Comparison of ENCODE assay signal across 3 cellular contexts in the genomic region with DNA sequence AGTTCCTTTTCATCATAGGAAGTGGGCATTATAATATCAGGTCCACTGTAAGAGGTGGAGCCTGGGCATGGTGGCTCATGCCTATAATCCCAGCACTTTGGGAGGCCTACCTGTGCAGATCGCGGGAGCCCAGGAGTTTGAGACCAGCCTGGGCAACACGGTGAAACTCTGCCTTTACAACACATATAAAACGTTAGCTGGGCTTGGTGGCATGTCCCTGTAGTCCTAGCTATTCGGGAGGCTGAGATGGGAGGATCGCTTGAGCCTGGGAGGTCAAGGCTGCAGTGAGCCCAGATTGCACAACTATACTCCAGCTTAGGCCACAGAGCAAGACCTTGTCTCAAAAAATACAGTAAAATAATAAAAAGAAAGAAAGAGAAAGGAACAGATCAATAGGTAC. TPM values are rescaled to one million over a fixed set of nuclear protein-coding genes. Genes with fewer than 3 reads are reported as not detected.
"Had no signal": no experiment of that assay in that cellular context is flagged by ENCODE, and none has a peak within 500 bp of the region (broad histone marks: within the 10 kb centered on the region; RNA-seq: fewer than 3 reads in every experiment).

No MANE protein-coding gene starts in this region.

RNA-seq across cellular contexts. Expression of a gene that starts 21.6 kb away (rescaled TPM):
- total RNA-seq: activated CD4-positive, alpha-beta memory T cell treated with anti-CD3 and anti-CD28 coated beads, Interleukin-2, amount 10 ng/mL, durations not matched to agents 7 days and 5 days; bronchial epithelial cell; T-helper 17 cell had no signal
